In genomic region chr1:58575831-58576726, GRCh38 we compare ENCODE assay signal across 9 cellular contexts. TPM values are rescaled to one million over a fixed set of nuclear protein-coding genes. Genes with fewer than 3 reads are reported as not detected.
DNase-seq lines count a peak whose midpoint lies in the region; ATAC-seq and TF ChIP-seq lines count a peak whose summit lies in the region.
"Had no signal": no experiment of that assay in that cellular context is flagged by ENCODE, and none has a peak within 500 bp of the region (broad histone marks: within the 10 kb centered on the region; RNA-seq: fewer than 3 reads in every experiment).

No MANE protein-coding gene starts in this region.

- H3K9me3 Mint-ChIP-seq in activated naive CD4-positive, alpha-beta T cell treated with anti-CD3 and anti-CD28 coated beads, Interleukin-2, amount 10 ng/mL, durations not matched to agents 7 days and 5 days: no peaks in the 10 kb centered on the region

- H3K9me3 ChIP-seq in HCT116 (ENCODE audit: control insufficient read depth in 1 of 2, insufficient read depth in 1 of 2, low read depth in 1 of 2, low read length in 2 of 2) (no peaks in the 10 kb centered on the region), hepatocyte (ENCODE audit: low read depth) (no peaks in the 10 kb centered on the region), skeletal muscle tissue (ENCODE audit: control insufficient read depth in 3 of 3, low read length in 3 of 3) (no peaks in the 10 kb centered on the region)

- peaks cover 77% of the 10 kb centered on the region for H3K27me3 Mint-ChIP-seq in activated naive CD4-positive, alpha-beta T cell treated with anti-CD3 and anti-CD28 coated beads, Interleukin-2, amount 10 ng/mL, durations not matched to agents 7 days and 5 days

- H3K27me3 ChIP-seq in HCT116 (ENCODE audit: insufficient read depth, low read length) (no peaks in the 10 kb centered on the region), hepatocyte (no peaks in the 10 kb centered on the region), skeletal muscle tissue (ENCODE audit: control insufficient read depth in 3 of 3, insufficient read depth in 3 of 3, low read length in 3 of 3) (peaks cover 27 to 41% (median 38%) of the 10 kb centered on the region in 3 donors)

- 97% methylated on average over 54 of the region's 69 CpGs for WGBS in hepatocyte (ENCODE audit: low lambda C conversion rate, missing lambda C conversion rate)

- H3K4me3 Mint-ChIP-seq in activated naive CD4-positive, alpha-beta T cell treated with anti-CD3 and anti-CD28 coated beads, Interleukin-2, amount 10 ng/mL, durations not matched to agents 7 days and 5 days: peak overlapping the region; percentile 57

- H4K20me1 ChIP-seq in HCT116 (ENCODE audit: insufficient read depth) (no peaks in the 10 kb centered on the region), hepatocyte (ENCODE audit: insufficient read depth, poor library complexity, severe bottlenecking) (no peaks in the 10 kb centered on the region)

- H3K4me1 Mint-ChIP-seq in activated naive CD4-positive, alpha-beta T cell treated with anti-CD3 and anti-CD28 coated beads, Interleukin-2, amount 10 ng/mL, durations not matched to agents 7 days and 5 days: peaks cover 27% of the 10 kb centered on the region

- TF ChIP-seq RAD21 in HCT116 (IDR thresholded peaks at IDR 0.05; ENCODE audit: low read depth): no peak

- H3K4me2 ChIP-seq in HCT116 (ENCODE audit: low read length) (peak overlapping the region; percentile 61; the same call in 1 of the 2 replicates), hepatocyte (peak overlapping the region; percentile 75)

- H3K4me3 ChIP-seq in HCT116 (replicated peaks in 1 of 2; ENCODE audit: low read depth in 1 of 2, low read length in 2 of 2): no peak overlapping the region
- H3K4me3 ChIP-seq in hepatocyte: no peak overlapping the region
- H3K4me3 ChIP-seq in skeletal muscle tissue (ENCODE audit: low read length in 3 of 3): peak overlapping the region in 2 of 3 donors; percentile 44 to 54

- H3K9me2 ChIP-seq in HCT116 (ENCODE audit: insufficient read depth) (no peaks in the 10 kb centered on the region), hepatocyte (replicated peaks; ENCODE audit: insufficient read depth) (no peaks in the 10 kb centered on the region)

- TF ChIP-seq CTCF in HCT116 (IDR thresholded peaks at IDR 0.05 in 2 of 3, conservative IDR thresholded peaks at IDR 0.05 in 1 of 3; ENCODE audit: borderline replicate concordance in 1 of 3, insufficient read depth in 1 of 3, low read depth in 2 of 3, low read length in 2 of 3) (no peak), hepatocyte (IDR thresholded peaks at IDR 0.05; ENCODE audit: poor library complexity) (no peak)

- no peaks in the 10 kb centered on the region for H3K36me3 Mint-ChIP-seq in activated naive CD4-positive, alpha-beta T cell treated with anti-CD3 and anti-CD28 coated beads, Interleukin-2, amount 10 ng/mL, durations not matched to agents 7 days and 5 days

- H2AFZ ChIP-seq in HCT116 (ENCODE audit: low read depth, low read length, poor library complexity, severe bottlenecking) (no peak overlapping the region), hepatocyte (no peak overlapping the region)

- H3K36me3 ChIP-seq in HCT116 (ENCODE audit: control insufficient read depth in 1 of 2, insufficient read depth in 2 of 2, low read length in 2 of 2) (no peaks in the 10 kb centered on the region), hepatocyte (replicated peaks; ENCODE audit: insufficient read depth, low read depth) (no peaks in the 10 kb centered on the region), skeletal muscle tissue (ENCODE audit: control insufficient read depth in 3 of 3, insufficient read depth in 3 of 3, low read length in 3 of 3) (no peaks in the 10 kb centered on the region)

- TF ChIP-seq POLR2A in HCT116 (IDR thresholded peaks at IDR 0.05; ENCODE audit: borderline replicate concordance, extremely low read depth, insufficient read depth, insufficient read length): no peak

- no peaks in the 10 kb centered on the region for H3K79me2 ChIP-seq in HCT116 (ENCODE audit: insufficient read depth, low read length)
- H3K79me2 ChIP-seq in hepatocyte: no peaks in the 10 kb centered on the region

- no peak for DNase-seq in HCT116 (ENCODE audit: low read depth, low spot score)
- DNase-seq in activated naive CD4-positive, alpha-beta T cell treated with anti-CD3 and anti-CD28 coated beads, Interleukin-2, amount 10 ng/mL, durations not matched to agents 7 days and 5 days: peak; percentile 29
- DNase-seq in hepatocyte (ENCODE audit: low spot score): no peak
- DNase-seq in AG08395 (ENCODE audit: low spot score): no peak
- DNase-seq in 8988T: no peak
- DNase-seq in NCI-H1930 (lab: John Stamatoyannopoulos, UW): no peak

- H3K9ac ChIP-seq in HCT116 (ENCODE audit: low read length) (no peak overlapping the region), skeletal muscle tissue (ENCODE audit: low read depth in 1 of 3, low read length in 3 of 3) (no peak overlapping the region)

- POLR2A ChIA-PET in HCT116 (lab: Charles Lee): no interaction called here

- ATAC-seq in HCT116 (no peak), GM18870 (IDR thresholded peaks at IDR 0.05; ENCODE audit: unreplicated experiment) (no peak)

- no TSS peak for BruUV-seq in HCT116 (replicated peaks; lab: Mats Ljungman, UMichigan)

- H3K27ac ChIP-seq in HCT116 (ENCODE audit: low read depth, low read length): no peak overlapping the region
- no peak overlapping the region for H3K27ac ChIP-seq in hepatocyte
- no peak overlapping the region for H3K27ac ChIP-seq in skeletal muscle tissue (ENCODE audit: low read depth, low read length)

- H3K27ac Mint-ChIP-seq in activated naive CD4-positive, alpha-beta T cell treated with anti-CD3 and anti-CD28 coated beads, Interleukin-2, amount 10 ng/mL, durations not matched to agents 7 days and 5 days: no peak overlapping the region

- intact Hi-C loops in HCT116 (cut with micrococcal nuclease): no loop called here

- RAD21 ChIA-PET in HCT116 (lab: Charles Lee; ENCODE audit: low non-redundant PET in 1 of 2, low total read pairs in 2 of 2, uncharacterized antibody in 2 of 2, unreplicated experiment in 2 of 2): no interaction called here

- CTCF ChIA-PET in HCT116 (lab: Charles Lee): no interaction called here
- CTCF ChIA-PET in activated naive CD4-positive, alpha-beta T cell treated with anti-CD3 and anti-CD28 coated beads, Interleukin-2, amount 10 ng/mL, durations not matched to agents 7 days and 5 days (lab: Charles Lee): no interaction called here

- H3K4me1 ChIP-seq in HCT116 (ENCODE audit: control insufficient read depth in 1 of 2, insufficient read depth in 2 of 2, low read length in 2 of 2): peaks cover 18 to 85% of the 10 kb centered on the region in 2 experiments
- peaks cover 18% of the 10 kb centered on the region for H3K4me1 ChIP-seq in hepatocyte (ENCODE audit: insufficient read depth)
- peaks cover 0 to 8% (median 4%) of the 10 kb centered on the region in 3 donors for H3K4me1 ChIP-seq in skeletal muscle tissue (ENCODE audit: control insufficient read depth in 3 of 3, insufficient read depth in 3 of 3, low read length in 3 of 3)

TF ChIP-seq in HCT116, 20 proteins besides CTCF, POLR2A, EP300 and RAD21:
- TF ChIP-seq SP1 (IDR thresholded peaks at IDR 0.05; ENCODE audit: low read depth): no peak
- no peak for TF ChIP-seq CEBPB (IDR thresholded peaks at IDR 0.05; ENCODE audit: low read depth)
- no peak for TF ChIP-seq POLR2AphosphoS5 (IDR thresholded peaks at IDR 0.05; ENCODE audit: low read depth, low read length)
- TF ChIP-seq YY1 (IDR thresholded peaks at IDR 0.05; ENCODE audit: extremely low read depth, insufficient replicate concordance, low read depth, low read length): no peak

RNA-seq across cellular contexts. Expression of gene TACSTD2, which starts 1.0 kb away (rescaled TPM):
- 12.2 TPM for total RNA-seq in HCT116 (2021; ENCODE audit: unreplicated experiment)
- 26.4 and 46.3 TPM in 2 replicates for polyA plus RNA-seq in HCT116 (2012)
- 6.7 and 8.0 TPM in 2 replicates for total RNA-seq in hepatocyte
- 17.3 and 21.7 TPM in 2 replicates for polyA plus RNA-seq in hepatocyte
- total RNA-seq in skeletal muscle tissue: 0.52 TPM
- total RNA-seq: temporal lobe had no signal

RNA-seq across cellular contexts. Expression of gene OMA1, which starts 29.6 kb away (rescaled TPM):
- total RNA-seq in HCT116 (2021; ENCODE audit: unreplicated experiment) (21.9 TPM), hepatocyte (26.8 and 36.0 TPM in 2 replicates), skeletal muscle tissue (134 TPM)
- 8.7 and 10.4 TPM in 2 replicates for polyA plus RNA-seq in HCT116 (2012)
- polyA plus RNA-seq in hepatocyte: 13.7 and 19.7 TPM in 2 replicates

Comparison
In these comparisons a context has a peak if more than half of its experiments do, and no peak if none do; other contexts are left out.
1. H3K4me3 ChIP-seq: peak in skeletal muscle tissue (2 of 3); none in HCT116 (0 of 2) and hepatocyte (single experiment).